ENCODE assay signal across 31 cellular contexts in the genomic region with DNA sequence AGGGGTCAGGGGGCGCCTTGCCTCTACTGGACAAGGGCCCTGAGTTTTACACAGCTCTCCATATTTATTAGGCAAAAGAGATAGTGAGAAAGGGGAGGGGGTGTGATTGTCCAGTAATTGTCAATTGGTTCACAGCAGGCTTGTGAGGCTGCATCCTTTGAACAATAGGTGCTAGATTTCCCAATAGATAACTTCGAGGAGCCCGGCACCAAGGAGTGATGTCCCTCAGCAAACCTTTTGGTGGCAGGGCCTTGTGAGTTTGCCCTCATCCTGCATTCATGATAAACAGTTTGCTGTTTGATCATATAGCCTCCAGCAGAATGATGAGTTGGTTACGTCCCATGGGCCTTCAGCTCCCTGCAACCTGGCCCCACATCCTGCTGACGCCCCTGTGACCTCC. TPM values are rescaled to one million over a fixed set of nuclear protein-coding genes. Genes with fewer than 3 reads are reported as not detected.
"Had no signal": no experiment of that assay in that cellular context is flagged by ENCODE, and none has a peak within 500 bp of the region (broad histone marks: within the 10 kb centered on the region; RNA-seq: fewer than 3 reads in every experiment).

No MANE protein-coding gene starts in this region.

- H3K4me2 ChIP-seq: smooth muscle cell had no signal

- H3K36me3 ChIP-seq: ovary, right lobe of liver, spleen, thoracic aorta, thyroid gland, transverse colon, upper lobe of right lung, uterus had no signal

- H3K4me1 ChIP-seq: psoas muscle, upper lobe of right lung had no signal

- H3K27me3 ChIP-seq: ovary, right lobe of liver, thyroid gland, uterus had no signal

- H3K9me3 Mint-ChIP-seq: natural killer cell; stimulated activated memory B cell treated with anti-CD40 and anti-IgM and Interleukin-4, amounts not matched to agents 10 μg/mL and 1 μg/mL and 100 μg/mL, for 72 hours; stimulated activated naive CD8-positive, alpha-beta T cell treated with anti-CD3 and anti-CD28 coated beads, Interleukin-15, amount 100 ng/mL, for 72 hours had no signal

- H3K9me3 ChIP-seq: ovary, psoas muscle, right lobe of liver, spleen, thoracic aorta, thyroid gland, transverse colon, upper lobe of right lung, uterus had no signal

- DNase-seq: naive thymus-derived CD4-positive, alpha-beta T cell; natural killer cell; occipital lobe; ovary; psoas muscle; right cardiac atrium; right lobe of liver; stimulated activated CD4-positive, alpha-beta T cell treated with anti-CD3 and anti-CD28 coated beads, Interleukin-12 subunit alpha, Interleukin-12 subunit beta, amount 100 ng/mL, for 4 hours; stimulated activated CD4-positive, alpha-beta T cell treated with anti-CD3 and anti-CD28 coated beads, Interleukin-1b, Interleukin-23, amount 100 ng/mL, for 48 hours; stimulated activated CD4-positive, alpha-beta T cell treated with anti-CD3 and anti-CD28 coated beads, Interleukin-4, amount 100 ng/mL, for 1 hour; stimulated activated CD4-positive, alpha-beta T cell treated with anti-CD3 and anti-CD28 coated beads, Interleukin-4, amount 100 ng/mL, for 4 hours; stimulated activated CD8-positive, alpha-beta memory T cell treated with anti-CD3 and anti-CD28 coated beads, Interleukin-4, amount 100 ng/mL, for 48 hours; stimulated activated naive CD4-positive, alpha-beta T cell; stimulated activated naive CD8-positive, alpha-beta T cell treated with anti-CD3 and anti-CD28 coated beads, Interleukin-15, amount 100 ng/mL, for 72 hours; stimulated activated naive CD8-positive, alpha-beta T cell treated with anti-CD3 and anti-CD28 coated beads, Interleukin-15, Interleukin-2, amounts not matched to agents 100 U/mL and 50 U/mL, for 24 hours; thyroid gland; transverse colon; upper lobe of right lung; uterus had no signal

- H3K27ac Mint-ChIP-seq: naive thymus-derived CD4-positive, alpha-beta T cell; natural killer cell; nephron; progenitor cell of endocrine pancreas; stimulated activated memory B cell treated with anti-CD40 and anti-IgM and Interleukin-4, amounts not matched to agents 10 μg/mL and 1 μg/mL and 100 μg/mL, for 72 hours; stimulated activated naive CD8-positive, alpha-beta T cell treated with anti-CD3 and anti-CD28 coated beads, Interleukin-15, amount 100 ng/mL, for 72 hours; type B pancreatic cell had no signal

- H2AFZ ChIP-seq: parathyroid adenoma had no signal

- H3K27ac ChIP-seq: ovary, parathyroid adenoma, psoas muscle, right lobe of liver, skin epidermis, spleen, thoracic aorta, thyroid gland, upper lobe of right lung had no signal

- H3K36me3 Mint-ChIP-seq: natural killer cell; stimulated activated memory B cell treated with anti-CD40 and anti-IgM and Interleukin-4, amounts not matched to agents 10 μg/mL and 1 μg/mL and 100 μg/mL, for 72 hours; type B pancreatic cell had no signal

- H3K4me3 Mint-ChIP-seq: natural killer cell; stimulated activated memory B cell treated with anti-CD40 and anti-IgM and Interleukin-4, amounts not matched to agents 10 μg/mL and 1 μg/mL and 100 μg/mL, for 72 hours; stimulated activated naive CD8-positive, alpha-beta T cell treated with anti-CD3 and anti-CD28 coated beads, Interleukin-15, amount 100 ng/mL, for 72 hours; type B pancreatic cell had no signal

- H3K9ac ChIP-seq: parathyroid adenoma had no signal

- H3K4me3 ChIP-seq: ovary, psoas muscle, right lobe of liver, skin epidermis, smooth muscle cell, spleen, thoracic aorta, thyroid gland, transverse colon, upper lobe of right lung, uterus had no signal

- H3K4me1 Mint-ChIP-seq: natural killer cell had no signal

RNA-seq across cellular contexts. Expression of a gene that starts 2.7 kb away (rescaled TPM):
- total RNA-seq: naive thymus-derived CD4-positive, alpha-beta T cell; natural killer cell; occipital lobe; osteoblast; renal cortical epithelial cell; smooth muscle cell had no signal
- polyA plus RNA-seq: naive thymus-derived CD4-positive, alpha-beta T cell; neural cell; smooth muscle cell had no signal
